ENCODE assay signal across 8 cellular contexts in genomic region chr1:219385786-219386427, GRCh38.
A peak's percentile ranks its signal among the peaks of the same experiment; 100 is the strongest.
DNase-seq lines count a peak whose midpoint lies in the region; ATAC-seq and TF ChIP-seq lines count a peak whose summit lies in the region.

No MANE protein-coding gene starts in this region.

- intact Hi-C loops in mammary epithelial cell (cut with micrococcal nuclease) (loop anchor here (1.0 to 10.0 kb wide), 10 partner anchors 82 to 1056 kb away; partner anchors contain the start of gene TGFB2), thyroid gland (cut with DNase I) (no loop called here)

- H3K79me2 ChIP-seq in OCI-LY3 (ENCODE audit: low read length), result no peaks in the 10 kb centered on the region
- H3K79me2 ChIP-seq in mammary epithelial cell (ENCODE audit: insufficient read depth, low read length), result no peaks in the 10 kb centered on the region

- CTCF ChIA-PET in mammary epithelial cell (lab: Charles Lee; ENCODE audit: low non-redundant PET), result interaction anchor here (0.6 kb wide), 1 partner anchor 42 kb away, joined by 6 read pairs; no protein-coding TSS in a partner anchor

- no peak overlapping the region for H3K9ac ChIP-seq in OCI-LY3 (ENCODE audit: low read length)
- H3K9ac ChIP-seq in mammary epithelial cell (ENCODE audit: insufficient read depth, low read length), result no peak overlapping the region

- H4K20me1 ChIP-seq in OCI-LY3 (ENCODE audit: insufficient read depth, low read length) (no peaks in the 10 kb centered on the region), mammary epithelial cell (ENCODE audit: insufficient read depth, low read length) (no peaks in the 10 kb centered on the region)

- H3K9me3 ChIP-seq in OCI-LY3 (ENCODE audit: insufficient read depth, low read length), result no peaks in the 10 kb centered on the region
- no peaks in the 10 kb centered on the region for H3K9me3 ChIP-seq in mammary epithelial cell (replicated peaks; ENCODE audit: insufficient read depth, low read length)
- no peaks in the 10 kb centered on the region for H3K9me3 ChIP-seq in thyroid gland

- no TSS peak for BruUV-seq in mammary epithelial cell (replicated peaks; lab: Mats Ljungman, UMichigan)

- TF ChIP-seq CTCF in OCI-LY3 (IDR thresholded peaks at IDR 0.05; ENCODE audit: low read depth, low read length) (peak; percentile 95), mammary epithelial cell (conservative IDR thresholded peaks at IDR 0.05 in 1 of 2, IDR thresholded peaks at IDR 0.05 in 1 of 2; ENCODE audit: extremely low read depth in 1 of 2, insufficient read depth in 1 of 2, low read depth in 1 of 2, low read length in 2 of 2) (peak; percentile 95 to 96), thyroid gland (IDR thresholded peaks at IDR 0.05) (peak in 4 of 6 experiments; percentile 29 to 66 (median 63))

- H3K4me1 ChIP-seq in OCI-LY3 (ENCODE audit: low read length) (no peaks in the 10 kb centered on the region), mammary epithelial cell (ENCODE audit: insufficient read depth, low read length) (no peaks in the 10 kb centered on the region), thyroid gland (no peaks in the 10 kb centered on the region)

- H3K27me3 ChIP-seq in OCI-LY3 (ENCODE audit: low read depth, low read length), result no peaks in the 10 kb centered on the region
- H3K27me3 ChIP-seq in mammary epithelial cell (ENCODE audit: insufficient read depth, low read length), result no peaks in the 10 kb centered on the region
- H3K27me3 ChIP-seq in thyroid gland, result no peaks in the 10 kb centered on the region

- TF ChIP-seq POLR2A in thyroid gland (IDR thresholded peaks at IDR 0.05), result no peak

- 21% methylated on average over 3 of the region's 3 CpGs for WGBS in mammary epithelial cell (ENCODE audit: low coverage, missing lambda C conversion rate)
- WGBS in thyroid gland, 2 donors, result 50 to 52% methylated on average over 3 of the region's 3 CpGs

- H3K4me2 ChIP-seq in OCI-LY3 (ENCODE audit: low read length) (no peak overlapping the region), mammary epithelial cell (ENCODE audit: insufficient read depth, low read depth, low read length) (no peak overlapping the region)

- H3K4me3 ChIP-seq in OCI-LY3 (ENCODE audit: low read length) (no peak overlapping the region), mammary epithelial cell (replicated peaks in 1 of 3; ENCODE audit: insufficient read depth in 1 of 3, low read depth in 2 of 3, low read length in 3 of 3) (no peak overlapping the region), thyroid gland (replicated peaks in 1 of 3) (no peak overlapping the region)

- H3K27ac ChIP-seq in OCI-LY3 (ENCODE audit: low read length) (no peak overlapping the region), mammary epithelial cell (ENCODE audit: insufficient read depth, low read depth, low read length) (no peak overlapping the region), thyroid gland (no peak overlapping the region)

- H2AFZ ChIP-seq in OCI-LY3 (ENCODE audit: low read depth, low read length) (no peak overlapping the region; the same call in 1 of the 2 replicates), mammary epithelial cell (ENCODE audit: low read depth, low read length) (no peak overlapping the region)

- H3K36me3 ChIP-seq in OCI-LY3 (replicated peaks; ENCODE audit: low read depth, low read length) (no peaks in the 10 kb centered on the region), mammary epithelial cell (ENCODE audit: insufficient read depth, low read length) (no peaks in the 10 kb centered on the region), thyroid gland (no peaks in the 10 kb centered on the region)

- DNase-seq in activated CD4-positive, alpha-beta T cell treated with anti-CD3 and anti-CD28 coated beads for 48 hours, result peak; percentile 45
- DNase-seq in activated CD4-positive, alpha-beta T cell treated with anti-CD3 and anti-CD28 coated beads for 4 hours, result no peak
- DNase-seq in HuH-7.5 (ENCODE audit: low spot score), result peak; percentile 46
- peak; percentile 48 for DNase-seq in mammary epithelial cell
- DNase-seq in left kidney (ENCODE audit: low read depth, low spot score), result peak; percentile 80
- peak; percentile 25 to 58 for DNase-seq in thyroid gland

- in situ Hi-C loops in mammary epithelial cell (cut with MboI; ENCODE audit: low sequenced_read_pairs in 2 of 2), result loop anchor here (25.0 kb wide), 1 partner anchor 1049 kb away; the partner anchor contains the start of gene TGFB2 (in 2 of the 2)

- ATAC-seq in GM21825 (IDR thresholded peaks at IDR 0.05; ENCODE audit: unreplicated experiment), result peak; percentile 94

- dilution Hi-C loops in mammary epithelial cell (cut with HindIII; ENCODE audit: low sequenced_read_pairs), result no loop called here

Comparison
In these comparisons a context has a peak if more than half of its experiments do, and no peak if none do; other contexts are left out.
1. DNase-seq: peak in activated CD4-positive, alpha-beta T cell treated with anti-CD3 and anti-CD28 coated beads for 48 hours (single experiment), HuH-7.5 (single experiment), mammary epithelial cell (single experiment), left kidney (single experiment) and thyroid gland (2 of 2); none in activated CD4-positive, alpha-beta T cell treated with anti-CD3 and anti-CD28 coated beads for 4 hours (0 of 2).
2. Peak in every context shown above with its lines, with median percentiles within 50 percentile points of each other: CTCF ChIP-seq.